In the genomic region with DNA sequence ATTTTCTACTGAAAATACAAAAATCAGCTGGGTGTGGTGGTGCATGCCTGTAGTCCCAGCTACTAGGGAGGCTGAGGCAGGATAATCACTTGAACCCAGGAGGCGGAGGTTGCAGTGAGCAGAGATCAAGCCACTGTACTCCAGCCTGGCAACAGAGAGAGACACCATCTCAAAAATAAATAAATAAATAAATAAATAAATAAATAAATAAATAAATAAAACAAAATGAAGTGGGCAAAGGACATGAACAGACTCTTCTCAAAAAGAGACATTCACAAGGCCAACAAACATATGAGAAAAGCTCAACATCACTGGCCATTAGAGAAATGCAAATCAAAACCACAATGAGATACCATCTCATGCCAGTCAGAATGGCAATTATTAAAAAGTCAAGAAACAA, we compare ENCODE assay signal across 2 cellular contexts.
DNase-seq lines count a peak whose midpoint lies in the region; ATAC-seq, FAIRE-seq and TF ChIP-seq lines count a peak whose summit lies in the region.
"Not testable (repeated sequence)": the region's sequence is repeated elsewhere in the genome, so short reads cannot be mapped to it uniquely, and the experiment has no call there.

No MANE protein-coding gene starts in this region.

- H3K4me3 ChIP-seq in A549; HEK293 (ENCODE audit: low read depth, low read length): not testable (repeated sequence)

- not testable (repeated sequence) for H3K9me3 ChIP-seq in A549; HEK293 (ENCODE audit: control insufficient read depth, insufficient read depth, low read depth, low read length)

- 57% methylated on average over 1 of the region's 1 CpG for WGBS in A549 (ENCODE audit: missing lambda C conversion rate)

- CTCF ChIA-PET in A549 (lab: Yijun Ruan, JAX); HEK293 (lab: Yijun Ruan, JAX): not testable (repeated sequence)

- H3K27ac ChIP-seq in A549; HEK293 (ENCODE audit: extremely low read depth, low read depth, low read length): not testable (repeated sequence)

- ATAC-seq in A549, result not testable (repeated sequence)

- not testable (repeated sequence) for H3K4me1 ChIP-seq in A549; HEK293 (ENCODE audit: control insufficient read depth, insufficient read depth, low read length)

- not testable (repeated sequence) for H3K4me2 ChIP-seq in A549

- not testable (repeated sequence) for H3K36me3 ChIP-seq in HEK293 (ENCODE audit: control insufficient read depth in 2 of 2, insufficient read depth in 1 of 2, low read length in 2 of 2)

- TF ChIP-seq RAD21 in A549 (conservative IDR thresholded peaks at IDR 0.05 in 1 of 2, IDR thresholded peaks at IDR 0.05 in 1 of 2), result not testable (repeated sequence)

- TF ChIP-seq EP300 in A549 (IDR thresholded peaks at IDR 0.05), result not testable (repeated sequence)

- POLR2A ChIA-PET in A549 (lab: Yijun Ruan, JAX); HEK293 (lab: Yijun Ruan, JAX): not testable (repeated sequence)

- TF ChIP-seq CTCF in A549 (IDR thresholded peaks at IDR 0.05); HEK293 (tag by site-specific recombination; IDR thresholded peaks at IDR 0.05): not testable (repeated sequence)

- TF ChIP-seq POLR2A in A549 (IDR thresholded peaks at IDR 0.05; ENCODE audit: low read length), result not testable (repeated sequence)

- FAIRE-seq in A549 (lab: Jason Lieb, UNC), result not testable (repeated sequence)

- not testable (repeated sequence) for DNase-seq in A549 (ENCODE audit: low read depth in 1 of 2, low spot score in 1 of 2)

TF ChIP-seq in A549, 52 proteins besides CTCF, POLR2A, EP300 and RAD21:
- TF ChIP-seq ZC3H11A (IDR thresholded peaks at IDR 0.05), result peak; percentile 58

TF ChIP-seq in HEK293, 187 proteins besides CTCF, POLR2A, EP300 and RAD21 (continues in another document):
- peak; percentile 79 for TF ChIP-seq ZNF555 (tag by site-specific recombination; conservative IDR thresholded peaks at IDR 0.05)
- peak; percentile 69 for TF ChIP-seq ZNF433 (tag by site-specific recombination; IDR thresholded peaks at IDR 0.05; ENCODE audit: low read depth)
- TF ChIP-seq ZNF623 (tag by site-specific recombination; IDR thresholded peaks at IDR 0.05), result peak; percentile 56
- peak; percentile 77; the same call in 1 of the 2 replicates for TF ChIP-seq ZNF140 (tag by site-specific recombination; IDR thresholded peaks at IDR 0.05)
- peak; percentile 20 for TF ChIP-seq ZNF510 (tag by site-specific recombination; IDR thresholded peaks at IDR 0.05; ENCODE audit: insufficient replicate concordance)
- peak; percentile 88; the same call in 1 of the 2 replicates for TF ChIP-seq ZNF394 (tag by site-specific recombination; IDR thresholded peaks at IDR 0.05; ENCODE audit: borderline replicate concordance)
- TF ChIP-seq, protein P1, sequence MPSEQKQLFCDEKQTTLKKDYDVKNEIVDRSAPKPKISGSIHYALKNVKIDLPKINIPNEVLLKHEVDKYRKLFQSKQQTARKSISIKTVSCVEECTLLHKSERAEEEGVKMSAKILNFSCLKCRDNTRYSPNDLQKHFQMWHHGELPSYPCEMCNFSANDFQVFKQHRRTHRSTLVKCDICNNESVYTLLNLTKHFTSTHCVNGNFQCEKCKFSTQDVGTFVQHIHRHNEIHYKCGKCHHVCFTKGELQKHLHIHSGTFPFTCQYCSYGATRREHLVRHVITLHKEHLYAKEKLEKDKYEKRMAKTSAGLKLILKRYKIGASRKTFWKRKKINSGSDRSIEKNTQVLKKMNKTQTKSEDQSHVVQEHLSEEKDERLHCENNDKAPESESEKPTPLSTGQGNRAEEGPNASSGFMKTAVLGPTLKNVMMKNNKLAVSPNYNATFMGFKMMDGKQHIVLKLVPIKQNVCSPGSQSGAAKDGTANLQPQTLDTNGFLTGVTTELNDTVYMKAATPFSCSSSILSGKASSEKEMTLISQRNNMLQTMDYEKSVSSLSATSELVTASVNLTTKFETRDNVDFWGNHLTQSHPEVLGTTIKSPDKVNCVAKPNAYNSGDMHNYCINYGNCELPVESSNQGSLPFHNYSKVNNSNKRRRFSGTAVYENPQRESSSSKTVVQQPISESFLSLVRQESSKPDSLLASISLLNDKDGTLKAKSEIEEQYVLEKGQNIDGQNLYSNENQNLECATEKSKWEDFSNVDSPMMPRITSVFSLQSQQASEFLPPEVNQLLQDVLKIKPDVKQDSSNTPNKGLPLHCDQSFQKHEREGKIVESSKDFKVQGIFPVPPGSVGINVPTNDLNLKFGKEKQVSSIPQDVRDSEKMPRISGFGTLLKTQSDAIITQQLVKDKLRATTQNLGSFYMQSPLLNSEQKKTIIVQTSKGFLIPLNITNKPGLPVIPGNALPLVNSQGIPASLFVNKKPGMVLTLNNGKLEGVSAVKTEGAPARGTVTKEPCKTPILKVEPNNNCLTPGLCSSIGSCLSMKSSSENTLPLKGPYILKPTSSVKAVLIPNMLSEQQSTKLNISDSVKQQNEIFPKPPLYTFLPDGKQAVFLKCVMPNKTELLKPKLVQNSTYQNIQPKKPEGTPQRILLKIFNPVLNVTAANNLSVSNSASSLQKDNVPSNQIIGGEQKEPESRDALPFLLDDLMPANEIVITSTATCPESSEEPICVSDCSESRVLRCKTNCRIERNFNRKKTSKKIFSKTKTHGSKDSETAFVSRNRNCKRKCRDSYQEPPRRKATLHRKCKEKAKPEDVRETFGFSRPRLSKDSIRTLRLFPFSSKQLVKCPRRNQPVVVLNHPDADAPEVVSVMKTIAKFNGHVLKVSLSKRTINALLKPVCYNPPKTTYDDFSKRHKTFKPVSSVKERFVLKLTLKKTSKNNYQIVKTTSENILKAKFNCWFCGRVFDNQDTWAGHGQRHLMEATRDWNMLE (tag by site-specific recombination; conservative IDR thresholded peaks at IDR 0.05; ENCODE audit: low read depth), result peak; percentile 80
- TF ChIP-seq, protein P2, sequence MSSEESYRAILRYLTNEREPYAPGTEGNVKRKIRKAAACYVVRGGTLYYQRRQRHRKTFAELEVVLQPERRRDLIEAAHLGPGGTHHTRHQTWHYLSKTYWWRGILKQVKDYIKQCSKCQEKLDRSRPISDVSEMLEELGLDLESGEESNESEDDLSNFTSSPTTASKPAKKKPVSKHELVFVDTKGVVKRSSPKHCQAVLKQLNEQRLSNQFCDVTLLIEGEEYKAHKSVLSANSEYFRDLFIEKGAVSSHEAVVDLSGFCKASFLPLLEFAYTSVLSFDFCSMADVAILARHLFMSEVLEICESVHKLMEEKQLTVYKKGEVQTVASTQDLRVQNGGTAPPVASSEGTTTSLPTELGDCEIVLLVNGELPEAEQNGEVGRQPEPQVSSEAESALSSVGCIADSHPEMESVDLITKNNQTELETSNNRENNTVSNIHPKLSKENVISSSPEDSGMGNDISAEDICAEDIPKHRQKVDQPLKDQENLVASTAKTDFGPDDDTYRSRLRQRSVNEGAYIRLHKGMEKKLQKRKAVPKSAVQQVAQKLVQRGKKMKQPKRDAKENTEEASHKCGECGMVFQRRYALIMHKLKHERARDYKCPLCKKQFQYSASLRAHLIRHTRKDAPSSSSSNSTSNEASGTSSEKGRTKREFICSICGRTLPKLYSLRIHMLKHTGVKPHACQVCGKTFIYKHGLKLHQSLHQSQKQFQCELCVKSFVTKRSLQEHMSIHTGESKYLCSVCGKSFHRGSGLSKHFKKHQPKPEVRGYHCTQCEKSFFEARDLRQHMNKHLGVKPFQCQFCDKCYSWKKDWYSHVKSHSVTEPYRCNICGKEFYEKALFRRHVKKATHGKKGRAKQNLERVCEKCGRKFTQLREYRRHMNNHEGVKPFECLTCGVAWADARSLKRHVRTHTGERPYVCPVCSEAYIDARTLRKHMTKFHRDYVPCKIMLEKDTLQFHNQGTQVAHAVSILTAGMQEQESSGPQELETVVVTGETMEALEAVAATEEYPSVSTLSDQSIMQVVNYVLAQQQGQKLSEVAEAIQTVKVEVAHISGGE (tag by site-specific recombination; conservative IDR thresholded peaks at IDR 0.05; ENCODE audit: low read depth), result peak; percentile 64
- TF ChIP-seq, protein P3, sequence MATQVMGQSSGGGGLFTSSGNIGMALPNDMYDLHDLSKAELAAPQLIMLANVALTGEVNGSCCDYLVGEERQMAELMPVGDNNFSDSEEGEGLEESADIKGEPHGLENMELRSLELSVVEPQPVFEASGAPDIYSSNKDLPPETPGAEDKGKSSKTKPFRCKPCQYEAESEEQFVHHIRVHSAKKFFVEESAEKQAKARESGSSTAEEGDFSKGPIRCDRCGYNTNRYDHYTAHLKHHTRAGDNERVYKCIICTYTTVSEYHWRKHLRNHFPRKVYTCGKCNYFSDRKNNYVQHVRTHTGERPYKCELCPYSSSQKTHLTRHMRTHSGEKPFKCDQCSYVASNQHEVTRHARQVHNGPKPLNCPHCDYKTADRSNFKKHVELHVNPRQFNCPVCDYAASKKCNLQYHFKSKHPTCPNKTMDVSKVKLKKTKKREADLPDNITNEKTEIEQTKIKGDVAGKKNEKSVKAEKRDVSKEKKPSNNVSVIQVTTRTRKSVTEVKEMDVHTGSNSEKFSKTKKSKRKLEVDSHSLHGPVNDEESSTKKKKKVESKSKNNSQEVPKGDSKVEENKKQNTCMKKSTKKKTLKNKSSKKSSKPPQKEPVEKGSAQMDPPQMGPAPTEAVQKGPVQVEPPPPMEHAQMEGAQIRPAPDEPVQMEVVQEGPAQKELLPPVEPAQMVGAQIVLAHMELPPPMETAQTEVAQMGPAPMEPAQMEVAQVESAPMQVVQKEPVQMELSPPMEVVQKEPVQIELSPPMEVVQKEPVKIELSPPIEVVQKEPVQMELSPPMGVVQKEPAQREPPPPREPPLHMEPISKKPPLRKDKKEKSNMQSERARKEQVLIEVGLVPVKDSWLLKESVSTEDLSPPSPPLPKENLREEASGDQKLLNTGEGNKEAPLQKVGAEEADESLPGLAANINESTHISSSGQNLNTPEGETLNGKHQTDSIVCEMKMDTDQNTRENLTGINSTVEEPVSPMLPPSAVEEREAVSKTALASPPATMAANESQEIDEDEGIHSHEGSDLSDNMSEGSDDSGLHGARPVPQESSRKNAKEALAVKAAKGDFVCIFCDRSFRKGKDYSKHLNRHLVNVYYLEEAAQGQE (tag by site-specific recombination; IDR thresholded peaks at IDR 0.05), result peak; percentile 42
- TF ChIP-seq ZNF654 (tag by site-specific recombination; IDR thresholded peaks at IDR 0.05; ENCODE audit: low read depth), result 0 out of 2 replicates have a peak, but pooled peaks have one; percentile 30
- peak; percentile 80 for TF ChIP-seq ZNF426 (tag by site-specific recombination; IDR thresholded peaks at IDR 0.05)
- TF ChIP-seq ZNF558 (tag by site-specific recombination; IDR thresholded peaks at IDR 0.05), result peak; percentile 72; the same call in 1 of the 2 replicates
- 0 out of 2 replicates have a peak, but pooled peaks have one; percentile 27 for TF ChIP-seq ZNF292 (tag by site-specific recombination; IDR thresholded peaks at IDR 0.05; ENCODE audit: borderline replicate concordance, low read depth)
- peak; percentile 72 for TF ChIP-seq ZBTB8A (tag by site-specific recombination; IDR thresholded peaks at IDR 0.05)
- TF ChIP-seq ZNF266 (tag by site-specific recombination; IDR thresholded peaks at IDR 0.05; ENCODE audit: low read depth), result peak; percentile 61; the same call in 1 of the 2 replicates
